ENCODE assay signal across 8 cellular contexts in the genomic region with DNA sequence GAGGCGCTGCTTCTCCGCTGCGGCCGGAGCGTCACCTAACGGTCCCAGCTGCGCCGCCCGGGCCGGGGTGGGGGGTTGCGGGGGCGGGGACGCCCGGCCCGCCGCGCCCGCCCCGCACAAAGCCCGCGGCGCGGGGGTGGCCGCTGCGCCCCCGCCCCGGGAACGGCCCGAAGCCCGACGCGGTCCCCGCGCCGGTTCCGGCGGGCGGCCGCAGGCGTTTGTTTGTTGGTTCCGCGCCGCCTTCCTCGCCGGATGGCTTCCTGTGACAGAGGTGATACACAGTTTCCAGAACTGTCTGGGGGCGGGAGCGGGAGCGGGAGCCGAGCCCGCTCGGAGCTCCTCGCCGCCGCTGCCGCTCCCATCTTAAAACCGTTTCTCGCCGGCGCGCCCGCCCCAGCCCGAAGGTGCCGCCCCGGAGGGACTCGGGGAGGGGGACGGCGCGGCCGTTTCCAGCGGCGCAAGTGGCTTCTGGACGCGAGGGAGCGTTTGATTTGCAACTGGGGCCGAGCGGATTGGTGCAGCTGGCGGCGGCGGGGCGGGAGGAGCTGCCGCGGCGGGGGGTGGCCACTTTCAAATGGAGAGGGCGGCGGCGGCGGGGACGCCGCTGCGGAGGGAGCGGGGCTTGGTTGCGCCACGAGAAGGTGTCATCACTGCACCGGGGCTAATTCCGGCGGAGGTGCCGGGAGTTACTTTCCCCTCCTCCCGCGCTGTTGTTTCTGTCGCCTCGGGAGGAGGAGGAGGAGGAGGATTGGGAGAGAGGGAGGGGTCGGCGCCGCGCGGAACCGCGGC. TPM values are rescaled to one million over a fixed set of nuclear protein-coding genes. Genes with fewer than 3 reads are reported as not detected.
A peak's percentile ranks its signal among the peaks of the same experiment; 100 is the strongest.
DNase-seq lines count a peak whose midpoint lies in the region; ATAC-seq and TF ChIP-seq lines count a peak whose summit lies in the region.

No MANE protein-coding gene starts in this region.

- in situ Hi-C loops in GM13977 (cut with MboI; ENCODE audit: low pct_unique_long_range_greater_than_20kb, low sequenced_read_pairs, unreplicated experiment), result loop anchor here (10.0 to 25.0 kb wide), 2 partner anchors 53 to 624 kb away; no protein-coding TSS in a partner anchor

- H3K4me1 ChIP-seq in adrenal gland (replicated peaks in 1 of 2), result peaks cover 8 to 12% of the 10 kb centered on the region in 2 donors
- peaks cover 59% of the 10 kb centered on the region for H3K4me1 ChIP-seq in left ventricle myocardium inferior
- peaks cover 14% of the 10 kb centered on the region for H3K4me1 ChIP-seq in psoas muscle
- no peaks in the 10 kb centered on the region for H3K4me1 ChIP-seq in uterus

- TF ChIP-seq CTCF in GM13977 (IDR thresholded peaks at IDR 0.05; ENCODE audit: extremely low read depth, insufficient read depth, missing control alignments) (no peak), adrenal gland (IDR thresholded peaks at IDR 0.05) (no peak), left ventricle myocardium inferior (IDR thresholded peaks at IDR 0.05; ENCODE audit: borderline replicate concordance) (no peak), psoas muscle (IDR thresholded peaks at IDR 0.05) (no peak), uterus (IDR thresholded peaks at IDR 0.05) (peak in 2 of 4 experiments; percentile 0 to 14)

- WGBS in adrenal gland, 4 donors, result 0 to 5% (median 1%) methylated on average over 7 to 105 of the region's 108 CpGs
- 0 to 1% (median 0%) methylated on average over 48 to 104 of the region's 108 CpGs for WGBS in psoas muscle, 3 donors

- peak; percentile 52 for ATAC-seq in HG02840 (IDR thresholded peaks at IDR 0.05; ENCODE audit: low FRiP score, unreplicated experiment)
- peak; percentile 81 to 86 (median 84) for ATAC-seq in psoas muscle

- H3K27ac ChIP-seq in adrenal gland (peak overlapping the region; percentile 94 to 98 (median 96)), left ventricle myocardium inferior (replicated peaks) (peak overlapping the region; percentile 93), psoas muscle (peak overlapping the region; percentile 97), uterus (peak overlapping the region; percentile 94 to 96)

- H3K9me3 ChIP-seq in adrenal gland (replicated peaks in 1 of 3), result no peaks in the 10 kb centered on the region
- H3K9me3 ChIP-seq in left ventricle myocardium inferior (replicated peaks), result no peaks in the 10 kb centered on the region
- H3K9me3 ChIP-seq in psoas muscle, result no peaks in the 10 kb centered on the region
- H3K9me3 ChIP-seq in uterus, result no peaks in the 10 kb centered on the region

- DNase-seq in GM13977 (ENCODE audit: low spot score), result peak; percentile 93
- peak; percentile 65 for DNase-seq in NCI-H1417 treated with DMSO at 0.1 percent for 48 hours (lab: John Stamatoyannopoulos, UW)
- peak; percentile 69 for DNase-seq in T follicular helper cell (ENCODE audit: low read depth)
- peak; percentile 90 to 95 (median 92) for DNase-seq in adrenal gland
- peak; percentile 92 for DNase-seq in left ventricle myocardium inferior
- DNase-seq in psoas muscle, result peak; percentile 95 to 97
- peak; percentile 86 for DNase-seq in uterus

- intact Hi-C loops in adrenal gland (cut with DNase I), result loop anchor here (5.0 kb wide), 3 partner anchors 46 to 359 kb away; no protein-coding TSS in a partner anchor
- intact Hi-C loops in left ventricle myocardium inferior (cut with micrococcal nuclease), result no loop called here
- intact Hi-C loops in psoas muscle (cut with DNase I), result loop anchor here in 1 of 2 donors (5.0 to 10.0 kb wide), 3 partner anchors 41 to 527 kb away; a partner anchor contains a TSS
- intact Hi-C loops in uterus (cut with DNase I; ENCODE audit: low total_unique reads), result loop anchor here (5.0 kb wide), 1 partner anchor 359 kb away; no protein-coding TSS in a partner anchor

- peak overlapping the region; percentile 16 to 95 (median 86) for H3K4me3 ChIP-seq in adrenal gland
- H3K4me3 ChIP-seq in left ventricle myocardium inferior, result peak overlapping the region; percentile 92
- H3K4me3 ChIP-seq in psoas muscle, result peak overlapping the region; percentile 85
- H3K4me3 ChIP-seq in uterus, result peak overlapping the region; percentile 93 to 96

- H3K27me3 ChIP-seq in adrenal gland (no peaks in the 10 kb centered on the region), left ventricle myocardium inferior (ENCODE audit: low read depth) (no peaks in the 10 kb centered on the region), psoas muscle (ENCODE audit: insufficient read depth in 3 of 3, low read length in 2 of 3) (no peaks in the 10 kb centered on the region), uterus (no peaks in the 10 kb centered on the region)

- TF ChIP-seq POLR2A in adrenal gland (IDR thresholded peaks at IDR 0.05) (peak; percentile 61 to 89), uterus (IDR thresholded peaks at IDR 0.05) (peak; percentile 12 to 70)

- H3K36me3 ChIP-seq in adrenal gland (replicated peaks in 1 of 2), result no peaks in the 10 kb centered on the region
- no peaks in the 10 kb centered on the region for H3K36me3 ChIP-seq in left ventricle myocardium inferior
- H3K36me3 ChIP-seq in psoas muscle (ENCODE audit: insufficient read depth in 1 of 2, low read depth in 1 of 2), result no peaks in the 10 kb centered on the region
- H3K36me3 ChIP-seq in uterus, result no peaks in the 10 kb centered on the region

RNA-seq across cellular contexts. Expression of a gene that starts 2.3 kb away (rescaled TPM):
- total RNA-seq in adrenal gland, result 10 to 100 TPM; 25.9 to 66.7 (median 40.2) TPM
- 10 to 100 TPM; 18.4 to 31.1 (median 30.8) TPM for polyA plus RNA-seq in adrenal gland
- 22.1 TPM for total RNA-seq in left ventricle myocardium inferior
- 10 to 100 TPM; 16.8 to 21.4 (median 19.0) TPM for total RNA-seq in psoas muscle
- polyA plus RNA-seq in psoas muscle, result 10 to 100 TPM in 1 of 3 donors, 1 to 10 TPM in 2; 5.8 to 16.4 (median 6.5) TPM
- 10 to 100 TPM; 18.7 to 50.2 (median 35.7) TPM for total RNA-seq in uterus

Comparison
In these comparisons a context has a peak if more than half of its experiments do, and no peak if none do; other contexts are left out.
1. Peak in every context shown above with its lines: DNase-seq, ATAC-seq, H3K4me3 ChIP-seq and H3K27ac ChIP-seq.